Comparison of ENCODE assay signal across 15 cellular contexts in the genomic region with DNA sequence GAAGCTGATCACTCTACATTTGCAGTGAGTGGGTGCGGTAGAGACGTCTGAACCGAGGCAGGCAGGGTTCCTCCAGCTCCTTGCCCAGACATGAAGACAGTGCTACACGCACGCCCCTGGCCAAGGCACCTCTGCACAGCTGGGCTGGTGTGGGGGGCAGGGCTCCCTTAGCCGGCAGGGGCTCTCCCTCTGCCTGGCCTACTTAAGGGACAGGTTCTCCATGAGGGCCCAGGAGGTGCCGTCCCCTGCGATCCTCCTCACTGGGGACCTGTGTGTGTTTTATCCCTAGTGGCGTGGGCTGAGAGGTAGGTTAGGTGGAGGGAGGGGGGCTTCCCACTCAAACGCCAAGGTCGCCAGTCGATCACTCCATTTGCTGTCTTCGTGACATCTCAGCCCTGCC. TPM values are rescaled to one million over a fixed set of nuclear protein-coding genes. Genes with fewer than 3 reads are reported as not detected.
DNase-seq lines count a peak whose midpoint lies in the region; ATAC-seq and TF ChIP-seq lines count a peak whose summit lies in the region.
"Had no signal": no experiment of that assay in that cellular context is flagged by ENCODE, and none has a peak within 500 bp of the region (broad histone marks: within the 10 kb centered on the region; RNA-seq: fewer than 3 reads in every experiment).

No MANE protein-coding gene starts in this region.

- H3K36me3 ChIP-seq in heart left ventricle (peaks cover 0 to 22% (median 21%) of the 10 kb centered on the region in 9 donors), esophagus squamous epithelium (peaks cover 8 to 23% (median 8%) of the 10 kb centered on the region in 3 donors), parathyroid adenoma (ENCODE audit: control insufficient read depth, insufficient read depth, low read length) (no peaks in the 10 kb centered on the region), upper lobe of right lung (peaks cover 20% of the 10 kb centered on the region)

- no peak for DNase-seq in heart left ventricle
- DNase-seq in cardiac septum (ENCODE audit: low spot score), result no peak
- no peak for DNase-seq in esophagus squamous epithelium (lab: John Stamatoyannopoulos, UW)
- no peak for DNase-seq in upper lobe of right lung
- DNase-seq in iPS-NIHi11 (ENCODE audit: low spot score), result no peak
- no peak for DNase-seq in central memory CD4-positive, alpha-beta T cell
- DNase-seq: activated naive CD4-positive, alpha-beta T cell treated with anti-CD3 and anti-CD28 coated beads, Interleukin-2, amount 50 U/mL, for 16 hours; CD4-positive, alpha-beta memory T cell; glutamatergic neuron; naive thymus-derived CD4-positive, alpha-beta T cell; NCI-H146; NCI-H446 treated with DMSO at 0.1 percent for 48 hours had no signal

- H3K4me1 ChIP-seq in heart left ventricle (peaks cover 6 to 64% (median 47%) of the 10 kb centered on the region in 12 donors), esophagus squamous epithelium (peaks cover 28 to 55% (median 46%) of the 10 kb centered on the region in 3 donors), parathyroid adenoma (no peaks in the 10 kb centered on the region), upper lobe of right lung (peaks cover 49% of the 10 kb centered on the region)

- H3K4me3 ChIP-seq in heart left ventricle (peak overlapping the region in 1 of 12 donors; percentile 25), esophagus squamous epithelium (no peak overlapping the region), parathyroid adenoma (ENCODE audit: low read depth, low read length) (no peak overlapping the region), upper lobe of right lung (no peak overlapping the region)
- H3K4me3 ChIP-seq: SJSA1 had no signal

- ATAC-seq in heart left ventricle, result no peak
- no peak for ATAC-seq in upper lobe of right lung
- ATAC-seq in HG02623 (IDR thresholded peaks at IDR 0.05; ENCODE audit: unreplicated experiment), result no peak

- H3K9ac ChIP-seq in parathyroid adenoma, result no peak overlapping the region

- no peak for TF ChIP-seq POLR2A in heart left ventricle (IDR thresholded peaks at IDR 0.05)
- no peak for TF ChIP-seq POLR2A in esophagus squamous epithelium (IDR thresholded peaks at IDR 0.05)

- TF ChIP-seq CTCF in heart left ventricle (IDR thresholded peaks at IDR 0.05), result no peak
- no peak for TF ChIP-seq CTCF in esophagus squamous epithelium (IDR thresholded peaks at IDR 0.05)
- TF ChIP-seq CTCF in parathyroid adenoma (IDR thresholded peaks at IDR 0.05), result no peak
- no peak for TF ChIP-seq CTCF in upper lobe of right lung (IDR thresholded peaks at IDR 0.05)

- no peak overlapping the region for H2AFZ ChIP-seq in parathyroid adenoma

- intact Hi-C loops in heart left ventricle (cut with DNase I) (loop anchor here in 6 of 10 donors (10.0 kb wide), 2 partner anchors 73 to 143 kb away; partner anchors contain the start of gene RBM17 (in 2 of the 6)), cardiac septum (cut with DNase I) (loop anchor here (10.0 kb wide), 1 partner anchor 463 kb away; no protein-coding TSS in a partner anchor), esophagus squamous epithelium (cut with DNase I) (no loop called here), upper lobe of right lung (cut with DNase I) (no loop called here)

- H3K27ac ChIP-seq in heart left ventricle, result peak overlapping the region in 11 of 12 donors; percentile 68 to 98 (median 89)
- peak overlapping the region; percentile 51 to 85 (median 74) for H3K27ac ChIP-seq in esophagus squamous epithelium
- peak overlapping the region; percentile 87 for H3K27ac ChIP-seq in parathyroid adenoma
- peak overlapping the region; percentile 84 for H3K27ac ChIP-seq in upper lobe of right lung
- H3K27ac ChIP-seq: SJSA1 had no signal

- no peak overlapping the region for H3K4me2 ChIP-seq in parathyroid adenoma (ENCODE audit: low read length)

- H3K9me3 ChIP-seq in heart left ventricle (no peaks in the 10 kb centered on the region), esophagus squamous epithelium (no peaks in the 10 kb centered on the region), parathyroid adenoma (ENCODE audit: control insufficient read depth, low read length) (no peaks in the 10 kb centered on the region), upper lobe of right lung (no peaks in the 10 kb centered on the region)
- H3K9me3 ChIP-seq: SJSA1 had no signal

- no peaks in the 10 kb centered on the region for H3K27me3 ChIP-seq in heart left ventricle
- no peaks in the 10 kb centered on the region for H3K27me3 ChIP-seq in esophagus squamous epithelium
- no peaks in the 10 kb centered on the region for H3K27me3 ChIP-seq in parathyroid adenoma (ENCODE audit: control insufficient read depth, insufficient read depth, low read length)
- no peaks in the 10 kb centered on the region for H3K27me3 ChIP-seq in upper lobe of right lung
- H3K27me3 ChIP-seq: SJSA1 had no signal

- no peaks in the 10 kb centered on the region for H3K79me2 ChIP-seq in parathyroid adenoma

- WGBS in heart left ventricle, 4 donors, result 80 to 94% (median 84%) methylated on average over 8 to 13 of the region's 13 CpGs
- 59 to 86% methylated on average over 3 to 6 of the region's 13 CpGs for WGBS in esophagus squamous epithelium, 2 donors

RNA-seq across cellular contexts. Expression of gene IL15RA, which starts 35.3 kb away (rescaled TPM):
- total RNA-seq in heart left ventricle, result 10 to 100 TPM in 4 of 9 donors, 1 to 10 TPM in 5; 2.2 to 41.1 (median 6.0) TPM
- polyA plus RNA-seq in heart left ventricle, result 10 to 100 TPM in 1 of 2 donors, 1 to 10 TPM in 1; 6.6 to 13.4 TPM
- 3.9 TPM for total RNA-seq in cardiac septum
- 10 to 100 TPM in 2 of 4 donors, 1 to 10 TPM in 2; 7.1 to 15.6 (median 11.0) TPM for total RNA-seq in esophagus squamous epithelium
- 36.7 TPM for total RNA-seq in upper lobe of right lung

RNA-seq across cellular contexts. Expression of gene FBH1, which starts 52.0 kb away (rescaled TPM):
- total RNA-seq in heart left ventricle (100 to 1,000 TPM in 2 of 9 donors, 10 to 100 TPM in 7; 57.4 to 111 (median 83.5) TPM), cardiac septum (73.8 TPM), esophagus squamous epithelium (10 to 100 TPM; 48.5 to 93.8 (median 54.1) TPM), upper lobe of right lung (73.3 TPM)
- polyA plus RNA-seq in heart left ventricle, result 10 to 100 TPM; 59.1 to 84.4 TPM

RNA-seq across cellular contexts. Expression of gene ANKRD16, which starts 52.3 kb away (rescaled TPM):
- 1 to 10 TPM; 1.7 to 5.0 (median 2.9) TPM for total RNA-seq in heart left ventricle
- 1 to 10 TPM; 2.0 to 2.7 TPM for polyA plus RNA-seq in heart left ventricle
- 3.9 TPM for total RNA-seq in cardiac septum
- total RNA-seq in esophagus squamous epithelium, result 10 to 100 TPM in 1 of 4 donors, 1 to 10 TPM in 3; 2.8 to 10.9 (median 5.1) TPM
- 4.6 TPM for total RNA-seq in upper lobe of right lung

Comparison
In these comparisons a context has a peak if more than half of its experiments do, and no peak if none do; other contexts are left out.
1. intact Hi-C loops: an anchor here in heart left ventricle (10.0 kb wide) and cardiac septum (10.0 kb wide); none called in esophagus squamous epithelium and upper lobe of right lung.